Comparison of ENCODE assay signal across 10 cellular contexts in the genomic region with DNA sequence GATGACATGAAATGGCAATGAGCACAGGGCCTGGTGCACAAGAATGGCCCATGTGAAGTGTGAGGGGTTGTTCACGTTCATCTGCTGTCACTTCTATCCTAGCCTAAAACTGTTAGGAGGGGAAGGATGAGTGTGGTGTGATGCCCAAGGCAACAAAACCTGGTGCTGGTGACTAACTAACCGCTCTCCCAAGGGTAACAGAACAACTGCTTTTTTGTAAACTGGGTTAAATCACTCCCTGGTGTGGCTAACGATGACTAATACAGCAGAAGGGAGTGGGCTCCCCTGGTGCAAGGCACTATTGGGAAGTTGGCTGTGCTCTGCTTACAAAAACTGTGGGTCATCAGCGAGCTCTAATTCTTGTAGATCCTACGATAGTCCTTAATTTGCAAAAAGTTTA.
DNase-seq lines count a peak whose midpoint lies in the region; ATAC-seq, FAIRE-seq and TF ChIP-seq lines count a peak whose summit lies in the region.
"Had no signal": no experiment of that assay in that cellular context is flagged by ENCODE, and none has a peak within 500 bp of the region (broad histone marks: within the 10 kb centered on the region; RNA-seq: fewer than 3 reads in every experiment).

No MANE protein-coding gene starts in this region.

- H2BK15ac ChIP-seq in H1 (ENCODE audit: low read length): no peak overlapping the region

- H3K23ac ChIP-seq in H1 (ENCODE audit: insufficient read length): no peak overlapping the region

- H3K4me3 ChIP-seq in right atrium auricular region: no peak overlapping the region
- H3K4me3 ChIP-seq in H1 (ENCODE audit: extremely low read depth in 1 of 4, insufficient read depth in 2 of 4, low read depth in 3 of 4, low read length in 4 of 4): no peak overlapping the region
- no peak overlapping the region for H3K4me3 ChIP-seq in upper lobe of right lung
- H3K4me3 ChIP-seq: stomach had no signal

- peak overlapping the region; percentile 19; the same call in 1 of the 2 replicates for H2BK20ac ChIP-seq in H1 (ENCODE audit: low read length)

- H4K8ac ChIP-seq in H1 (ENCODE audit: extremely low read depth, insufficient read depth, low read length): no peak overlapping the region

- FAIRE-seq in H1 (lab: Jason Lieb, UNC): no peak
- FAIRE-seq: A204.1 had no signal

- WGBS in H1 (ENCODE audit: extremely low coverage in 1 of 2, insufficient coverage in 1 of 2, insufficient read length in 1 of 2, insufficient replicate concordance in 2 of 2, low coverage in 1 of 2, low lambda C conversion rate in 2 of 2, missing lambda C conversion rate in 1 of 2), 2 experiments: 85% methylated on average over 5 of the region's 5 CpGs; no CpG with 5 or more reads in 1 of the 2 experiments

- H3K27ac ChIP-seq in right atrium auricular region (no peak overlapping the region), H1 (ENCODE audit: low read depth, low read length) (no peak overlapping the region), upper lobe of right lung (peak overlapping the region; percentile 34)

- no peak overlapping the region for H4K91ac ChIP-seq in H1 (replicated peaks; ENCODE audit: insufficient read length, low read length)

- no peak overlapping the region for H3K14ac ChIP-seq in H1 (ENCODE audit: insufficient read length)

- no peaks in the 10 kb centered on the region for H3K23me2 ChIP-seq in H1 (ENCODE audit: low read depth, low read length)

- H3K56ac ChIP-seq in H1 (replicated peaks; ENCODE audit: insufficient read length, low read depth, low read length): no peak overlapping the region

- DNase-seq in Right ventricle myocardium superior (no peak), right atrium auricular region (ENCODE audit: low spot score) (no peak), H1 (ENCODE audit: low read depth in 1 of 2, low spot score in 2 of 2) (no peak), upper lobe of right lung (no peak), ureter (ENCODE audit: low spot score) (no peak), type B pancreatic cell (ENCODE audit: extremely low spot score, unreplicated experiment) (no peak)
- DNase-seq in stimulated activated CD4-positive, alpha-beta T cell treated with anti-CD3 and anti-CD28 coated beads, Interleukin-12 subunit alpha, Interleukin-12 subunit beta, amount 100 ng/mL, for 4 hours: no peak
- DNase-seq: stomach had no signal

- TF ChIP-seq EP300 in H1 (IDR thresholded peaks at IDR 0.05; ENCODE audit: borderline replicate concordance in 1 of 2, low read depth in 2 of 2, low read length in 2 of 2): no peak

- H4K5ac ChIP-seq in H1 (ENCODE audit: insufficient read length, low read depth, low read length): no peak overlapping the region

- TF ChIP-seq RAD21 in H1 (IDR thresholded peaks at IDR 0.05 in 1 of 2, conservative IDR thresholded peaks at IDR 0.05 in 1 of 2; ENCODE audit: low read depth in 2 of 2, low read length in 2 of 2): no peak

- CTCF ChIA-PET in H1 (lab: Charles Lee; ENCODE audit: partially characterized antibody): interaction anchor here (0.9 to 2.0 kb wide), 2 partner anchors 10 to 13 kb away, joined by 3 to 7 read pairs; no protein-coding TSS in a partner anchor

- H3K9ac ChIP-seq in H1 (replicated peaks in 1 of 4; ENCODE audit: extremely low read depth in 1 of 4, low read depth in 3 of 4, low read length in 3 of 4): no peak overlapping the region

- 0 out of 2 replicates have a peak overlapping the region, but pooled peaks have one; percentile 14 for H3K18ac ChIP-seq in H1 (ENCODE audit: extremely low read depth, low read length)

- H3K4ac ChIP-seq in H1 (replicated peaks; ENCODE audit: insufficient read length, low read depth, low read length): no peak overlapping the region

- intact Hi-C loops in Right ventricle myocardium superior (cut with DNase I) (no loop called here), upper lobe of right lung (cut with DNase I) (no loop called here)

- no peak for TF ChIP-seq POLR2A in H1 (IDR thresholded peaks at IDR 0.05; ENCODE audit: control extremely low read depth in 1 of 2, low read depth in 2 of 2, low read length in 2 of 2)

- H3K79me2 ChIP-seq in H1 (ENCODE audit: control insufficient read depth in 1 of 2, insufficient read depth in 2 of 2, low read length in 2 of 2): no peaks in the 10 kb centered on the region

- no peaks in the 10 kb centered on the region for H3K79me1 ChIP-seq in H1 (ENCODE audit: low read depth, low read length)

- H2AFZ ChIP-seq in H1 (ENCODE audit: low read length): peak overlapping the region; percentile 75; the same call in 1 of the 2 replicates

- H3K36me3 ChIP-seq in right atrium auricular region: no peaks in the 10 kb centered on the region
- H3K36me3 ChIP-seq in H1 (ENCODE audit: control insufficient read depth in 2 of 4, insufficient read depth in 4 of 4, low read length in 3 of 4): no peaks in the 10 kb centered on the region
- H3K36me3 ChIP-seq in upper lobe of right lung: no peaks in the 10 kb centered on the region
- H3K36me3 ChIP-seq: stomach had no signal

- H2AK5ac ChIP-seq in H1 (ENCODE audit: low read depth, low read length): no peak overlapping the region

- H2BK12ac ChIP-seq in H1 (ENCODE audit: low read depth, low read length): no peak overlapping the region

- no peaks in the 10 kb centered on the region for H4K20me1 ChIP-seq in H1 (replicated peaks in 1 of 2; ENCODE audit: control insufficient read depth in 1 of 2, insufficient read depth in 2 of 2, low read length in 2 of 2)

- H3K36me3 Mint-ChIP-seq in type B pancreatic cell: no peaks in the 10 kb centered on the region

- ATAC-seq in Right ventricle myocardium superior (ENCODE audit: poor library complexity): peak; percentile 56
- peak; percentile 32 for ATAC-seq in HG03558 (IDR thresholded peaks at IDR 0.05; ENCODE audit: extremely low read depth, unreplicated experiment)
- peak; percentile 90 for ATAC-seq in upper lobe of right lung

- H3K9me3 Mint-ChIP-seq in type B pancreatic cell: peaks cover 20% of the 10 kb centered on the region

- H3K4me2 ChIP-seq in H1 (ENCODE audit: insufficient read depth in 1 of 2, low read depth in 2 of 2, low read length in 2 of 2): no peak overlapping the region

- H3K4me1 ChIP-seq in right atrium auricular region (no peaks in the 10 kb centered on the region), H1 (replicated peaks in 1 of 4; ENCODE audit: control insufficient read depth in 3 of 4, insufficient read depth in 4 of 4, low read length in 3 of 4) (peaks cover 0 to 3% (median 2%) of the 10 kb centered on the region in 4 experiments; a peak in 2 of 7 replicates), upper lobe of right lung (no peaks in the 10 kb centered on the region)
- H3K4me1 ChIP-seq: stomach had no signal

- H2BK120ac ChIP-seq in H1 (replicated peaks; ENCODE audit: low read depth, low read length): no peak overlapping the region

- peaks cover 10% of the 10 kb centered on the region for H3K4me1 Mint-ChIP-seq in type B pancreatic cell (ENCODE audit: unreplicated experiment)

- no peak overlapping the region for H2BK5ac ChIP-seq in H1 (ENCODE audit: low read depth, low read length)

- H3K27me3 ChIP-seq in right atrium auricular region: no peaks in the 10 kb centered on the region
- no peaks in the 10 kb centered on the region for H3K27me3 ChIP-seq in H1 (replicated peaks in 1 of 4; ENCODE audit: control insufficient read depth in 3 of 4, extremely low read depth in 1 of 4, insufficient read depth in 3 of 4, low read length in 3 of 4)
- H3K27me3 ChIP-seq in upper lobe of right lung: no peaks in the 10 kb centered on the region
- H3K27me3 ChIP-seq: stomach had no signal

- peaks cover 2% of the 10 kb centered on the region for H3K27me3 Mint-ChIP-seq in type B pancreatic cell

- H3K9me3 ChIP-seq in right atrium auricular region (no peaks in the 10 kb centered on the region), H1 (ENCODE audit: insufficient read depth in 2 of 2, low read depth in 1 of 2, low read length in 1 of 2) (no peaks in the 10 kb centered on the region), upper lobe of right lung (no peaks in the 10 kb centered on the region)
- H3K9me3 ChIP-seq: stomach had no signal

- H3K4me3 Mint-ChIP-seq in type B pancreatic cell: no peak overlapping the region

- POLR2A ChIA-PET in H1 (lab: Charles Lee; ENCODE audit: partially characterized antibody): no interaction called here

- TF ChIP-seq CTCF in right atrium auricular region (IDR thresholded peaks at IDR 0.05) (no peak), H1 (IDR thresholded peaks at IDR 0.05; ENCODE audit: control extremely low read depth in 1 of 3, insufficient read depth in 1 of 3, low read depth in 1 of 3, low read length in 3 of 3) (no peak), upper lobe of right lung (IDR thresholded peaks at IDR 0.05) (no peak), type B pancreatic cell (conservative IDR thresholded peaks at IDR 0.05) (no peak)

- H3K27ac Mint-ChIP-seq in type B pancreatic cell: no peak overlapping the region

TF ChIP-seq in H1, 55 proteins besides CTCF, POLR2A, EP300 and RAD21:
- TF ChIP-seq EZH2 (IDR thresholded peaks at IDR 0.05; ENCODE audit: low read depth, low read length, severe bottlenecking) (no peak), YY1 (IDR thresholded peaks at IDR 0.05; ENCODE audit: low read depth, low read length) (no peak), SAP30 (IDR thresholded peaks at IDR 0.05; ENCODE audit: insufficient read depth, insufficient replicate concordance, low read length) (no peak), ZNF274 (IDR thresholded peaks at IDR 0.05; ENCODE audit: borderline replicate concordance, extremely low read depth, low read length) (no peak), MAFK (IDR thresholded peaks at IDR 0.05; ENCODE audit: low read depth, low read length) (no peak), NRF1 (IDR thresholded peaks at IDR 0.05; ENCODE audit: low read depth, low read length) (no peak), SUZ12 (IDR thresholded peaks at IDR 0.05; ENCODE audit: low read length) (no peak), TAF1 (IDR thresholded peaks at IDR 0.05; ENCODE audit: low read depth, low read length) (no peak)

Comparison
In these comparisons a context has a peak if more than half of its experiments do, and no peak if none do; other contexts are left out.
1. ATAC-seq: peak in every context shown above with its lines; median percentile 90 in upper lobe of right lung; 56 in Right ventricle myocardium superior; 32 in HG03558.